Comparison of ENCODE assay signal across 8 cellular contexts in genomic region chr22:17772963-17773605, GRCh38. TPM values are rescaled to one million over a fixed set of nuclear protein-coding genes. Genes with fewer than 3 reads are reported as not detected.
DNase-seq lines count a peak whose midpoint lies in the region; ATAC-seq lines count a peak whose summit lies in the region.

No MANE protein-coding gene starts in this region.

- peak overlapping the region; percentile 71 to 87 (median 79) for H3K4me3 ChIP-seq in skin epidermis

- H3K4me3 Mint-ChIP-seq in activated CD4-positive, alpha-beta T cell treated with anti-CD3 and anti-CD28 coated beads, Interleukin-2, amount 10 ng/mL, durations not matched to agents 24 days and 14 days: peak overlapping the region; percentile 86
- peak overlapping the region; percentile 79 for H3K4me3 Mint-ChIP-seq in activated CD4-positive, alpha-beta memory T cell treated with anti-CD3 and anti-CD28 coated beads, Interleukin-2, amount 10 ng/mL, durations not matched to agents 7 days and 5 days

- ATAC-seq in HG03039 (IDR thresholded peaks at IDR 0.05; ENCODE audit: unreplicated experiment) (no peak), HG02678 (IDR thresholded peaks at IDR 0.05; ENCODE audit: unreplicated experiment) (no peak), HG02588 (IDR thresholded peaks at IDR 0.05; ENCODE audit: unreplicated experiment) (no peak)

- CTCF ChIA-PET in activated CD4-positive, alpha-beta memory T cell treated with anti-CD3 and anti-CD28 coated beads, Interleukin-2, amount 10 ng/mL, durations not matched to agents 7 days and 5 days (lab: Charles Lee): interaction anchor here (0.9 to 4.6 kb wide), 5 partner anchors 12 to 303 kb away, joined by 3 to 29 read pairs (median 4); no protein-coding TSS in a partner anchor

- intact Hi-C loops in activated CD4-positive, alpha-beta T cell treated with anti-CD3 and anti-CD28 coated beads, Interleukin-2, amount 10 ng/mL, durations not matched to agents 24 days and 14 days (cut with micrococcal nuclease): loop anchor here (1.0 to 5.0 kb wide), 2 partner anchors 8 to 136 kb away; partner anchors contain the start of gene BCL2L13

- peaks cover 14% of the 10 kb centered on the region for H3K27me3 Mint-ChIP-seq in activated CD4-positive, alpha-beta T cell treated with anti-CD3 and anti-CD28 coated beads, Interleukin-2, amount 10 ng/mL, durations not matched to agents 24 days and 14 days
- peaks cover 33% of the 10 kb centered on the region for H3K27me3 Mint-ChIP-seq in activated CD4-positive, alpha-beta memory T cell treated with anti-CD3 and anti-CD28 coated beads, Interleukin-2, amount 10 ng/mL, durations not matched to agents 7 days and 5 days

- H3K4me1 Mint-ChIP-seq in activated CD4-positive, alpha-beta T cell treated with anti-CD3 and anti-CD28 coated beads, Interleukin-2, amount 10 ng/mL, durations not matched to agents 24 days and 14 days: peaks cover 49% of the 10 kb centered on the region
- H3K4me1 Mint-ChIP-seq in activated CD4-positive, alpha-beta memory T cell treated with anti-CD3 and anti-CD28 coated beads, Interleukin-2, amount 10 ng/mL, durations not matched to agents 7 days and 5 days: peaks cover 50% of the 10 kb centered on the region

- peak overlapping the region; percentile 77 for H3K27ac Mint-ChIP-seq in activated CD4-positive, alpha-beta T cell treated with anti-CD3 and anti-CD28 coated beads, Interleukin-2, amount 10 ng/mL, durations not matched to agents 24 days and 14 days
- H3K27ac Mint-ChIP-seq in activated CD4-positive, alpha-beta memory T cell treated with anti-CD3 and anti-CD28 coated beads, Interleukin-2, amount 10 ng/mL, durations not matched to agents 7 days and 5 days: no peak overlapping the region

- POLR2A ChIA-PET in activated CD4-positive, alpha-beta memory T cell treated with anti-CD3 and anti-CD28 coated beads, Interleukin-2, amount 10 ng/mL, durations not matched to agents 7 days and 5 days (lab: Charles Lee): interaction anchor here (1.0 to 2.3 kb wide), 6 partner anchors 8 to 376 kb away, joined by 3 to 13 read pairs (median 4); partner anchors contain the start of genes BCL2L13, PEX26 and USP18

- H3K27ac ChIP-seq in skin epidermis: peak overlapping the region in 16 of 21 experiments; percentile 78 to 97 (median 88)

- H3K9me3 Mint-ChIP-seq in activated CD4-positive, alpha-beta T cell treated with anti-CD3 and anti-CD28 coated beads, Interleukin-2, amount 10 ng/mL, durations not matched to agents 24 days and 14 days: no peaks in the 10 kb centered on the region
- H3K9me3 Mint-ChIP-seq in activated CD4-positive, alpha-beta memory T cell treated with anti-CD3 and anti-CD28 coated beads, Interleukin-2, amount 10 ng/mL, durations not matched to agents 7 days and 5 days: no peaks in the 10 kb centered on the region

- no peak for DNase-seq in activated CD4-positive, alpha-beta T cell treated with anti-CD3 and anti-CD28 coated beads, Interleukin-2, amount 10 ng/mL, durations not matched to agents 24 days and 14 days
- DNase-seq in activated CD4-positive, alpha-beta T cell treated with anti-CD3 and anti-CD28 coated beads, Interleukin-2, amount 50 U/mL, for 4 hours: no peak
- no peak for DNase-seq in activated CD4-positive, alpha-beta memory T cell treated with anti-CD3 and anti-CD28 coated beads, Interleukin-2, amount 10 ng/mL, durations not matched to agents 7 days and 5 days
- peak; percentile 82 for DNase-seq in hepatic stellate cell (ENCODE audit: low spot score)

- H3K36me3 Mint-ChIP-seq in activated CD4-positive, alpha-beta T cell treated with anti-CD3 and anti-CD28 coated beads, Interleukin-2, amount 10 ng/mL, durations not matched to agents 24 days and 14 days (ENCODE audit: low read depth): peaks cover 4% of the 10 kb centered on the region
- peaks cover 4% of the 10 kb centered on the region for H3K36me3 Mint-ChIP-seq in activated CD4-positive, alpha-beta memory T cell treated with anti-CD3 and anti-CD28 coated beads, Interleukin-2, amount 10 ng/mL, durations not matched to agents 7 days and 5 days (ENCODE audit: low read depth)

RNA-seq across cellular contexts. Expression of gene BID, which starts 1.2 kb away (rescaled TPM):
- total RNA-seq in activated CD4-positive, alpha-beta T cell treated with anti-CD3 and anti-CD28 coated beads, Interleukin-2, amount 10 ng/mL, durations not matched to agents 24 days and 14 days: 17.8 and 18.0 TPM in 2 replicates
- 10 to 100 TPM; 21.4 to 25.7 TPM for total RNA-seq in activated CD4-positive, alpha-beta memory T cell treated with anti-CD3 and anti-CD28 coated beads, Interleukin-2, amount 10 ng/mL, durations not matched to agents 7 days and 5 days
